Comparison of ENCODE assay signal across 9 cellular contexts in genomic region chr12:56078427-56078826, GRCh38. TPM values are rescaled to one million over a fixed set of nuclear protein-coding genes. Genes with fewer than 3 reads are reported as not detected.
DNase-seq lines count a peak whose midpoint lies in the region; ATAC-seq and TF ChIP-seq lines count a peak whose summit lies in the region.
"Had no signal": no experiment of that assay in that cellular context is flagged by ENCODE, and none has a peak within 500 bp of the region (broad histone marks: within the 10 kb centered on the region; RNA-seq: fewer than 3 reads in every experiment).

No MANE protein-coding gene starts in this region.

- no peaks in the 10 kb centered on the region for H3K9me3 ChIP-seq in naive thymus-derived CD4-positive, alpha-beta T cell (ENCODE audit: control insufficient read depth in 2 of 3, low read length in 3 of 3)

- no peak for TF ChIP-seq CTCF in chondrocyte (IDR thresholded peaks at IDR 0.05)

- H3K4me3 Mint-ChIP-seq in stimulated activated naive CD8-positive, alpha-beta T cell treated with anti-CD3 and anti-CD28 coated beads, Interleukin-15, Interleukin-2, amounts not matched to agents 100 ng/mL and 50 ng/mL, for 24 hours: peak overlapping the region; percentile 45
- H3K4me3 Mint-ChIP-seq in chondrocyte (ENCODE audit: unreplicated experiment): peak overlapping the region; percentile 77
- H3K4me3 Mint-ChIP-seq in naive thymus-derived CD4-positive, alpha-beta T cell: peak overlapping the region; percentile 56 to 91 (median 86)

- no peaks in the 10 kb centered on the region for H3K36me3 Mint-ChIP-seq in stimulated activated naive CD8-positive, alpha-beta T cell treated with anti-CD3 and anti-CD28 coated beads, Interleukin-15, Interleukin-2, amounts not matched to agents 100 ng/mL and 50 ng/mL, for 24 hours (ENCODE audit: low read depth)
- no peaks in the 10 kb centered on the region for H3K36me3 Mint-ChIP-seq in chondrocyte (ENCODE audit: low read depth)
- H3K36me3 Mint-ChIP-seq in naive thymus-derived CD4-positive, alpha-beta T cell: no peaks in the 10 kb centered on the region

- no peak overlapping the region for H3K27ac ChIP-seq in naive thymus-derived CD4-positive, alpha-beta T cell (ENCODE audit: low read depth, low read length)

- no peaks in the 10 kb centered on the region for H3K36me3 ChIP-seq in naive thymus-derived CD4-positive, alpha-beta T cell (ENCODE audit: control insufficient read depth in 2 of 3, insufficient read depth in 3 of 3, low read length in 3 of 3)

- DNase-seq in stimulated activated naive CD8-positive, alpha-beta T cell treated with anti-CD3 and anti-CD28 coated beads, Interleukin-15, Interleukin-2, amounts not matched to agents 100 U/mL and 50 U/mL, for 24 hours: no peak
- DNase-seq in chondrocyte (ENCODE audit: low spot score): no peak
- no peak for DNase-seq in naive thymus-derived CD4-positive, alpha-beta T cell
- no peak for DNase-seq in NCI-H69 (lab: John Stamatoyannopoulos, UW)
- DNase-seq in H4 (ENCODE audit: low spot score): no peak
- DNase-seq in SIG-M5 (lab: John Stamatoyannopoulos, UW): no peak
- DNase-seq in NCI-H524 (lab: John Stamatoyannopoulos, UW): no peak
- DNase-seq: NCI-H1436 treated with DMSO at 0.1 percent for 48 hours had no signal

- no peak overlapping the region for H3K27ac Mint-ChIP-seq in stimulated activated naive CD8-positive, alpha-beta T cell treated with anti-CD3 and anti-CD28 coated beads, Interleukin-15, Interleukin-2, amounts not matched to agents 100 ng/mL and 50 ng/mL, for 24 hours
- H3K27ac Mint-ChIP-seq in chondrocyte (ENCODE audit: unreplicated experiment): peak overlapping the region; percentile 70
- peak overlapping the region in 3 of 9 donors; percentile 1 to 73 (median 48) for H3K27ac Mint-ChIP-seq in naive thymus-derived CD4-positive, alpha-beta T cell

- CTCF ChIA-PET in naive thymus-derived CD4-positive, alpha-beta T cell (lab: Charles Lee): interaction anchor here (0.7 kb wide), 1 partner anchor 27 kb away, joined by 4 read pairs; no protein-coding TSS in a partner anchor

- ATAC-seq in stimulated activated naive CD8-positive, alpha-beta T cell treated with anti-CD3 and anti-CD28 coated beads, Interleukin-15, Interleukin-2, amounts not matched to agents 100 U/mL and 50 U/mL, for 24 hours: no peak
- no peak for ATAC-seq in naive thymus-derived CD4-positive, alpha-beta T cell

- H3K4me1 ChIP-seq in naive thymus-derived CD4-positive, alpha-beta T cell (ENCODE audit: control insufficient read depth in 2 of 2, insufficient read depth in 2 of 2, low read length in 2 of 2): peaks cover 5 to 10% of the 10 kb centered on the region in 2 donors

- peaks cover 4% of the 10 kb centered on the region for H3K27me3 Mint-ChIP-seq in stimulated activated naive CD8-positive, alpha-beta T cell treated with anti-CD3 and anti-CD28 coated beads, Interleukin-15, Interleukin-2, amounts not matched to agents 100 ng/mL and 50 ng/mL, for 24 hours
- peaks cover 3% of the 10 kb centered on the region for H3K27me3 Mint-ChIP-seq in chondrocyte (ENCODE audit: low read depth)
- H3K27me3 Mint-ChIP-seq in naive thymus-derived CD4-positive, alpha-beta T cell: peaks cover 0 to 48% (median 3%) of the 10 kb centered on the region in 5 donors

- H3K9me3 Mint-ChIP-seq in stimulated activated naive CD8-positive, alpha-beta T cell treated with anti-CD3 and anti-CD28 coated beads, Interleukin-15, Interleukin-2, amounts not matched to agents 100 ng/mL and 50 ng/mL, for 24 hours: no peaks in the 10 kb centered on the region
- H3K9me3 Mint-ChIP-seq in chondrocyte (ENCODE audit: low read depth): no peaks in the 10 kb centered on the region
- H3K9me3 Mint-ChIP-seq in naive thymus-derived CD4-positive, alpha-beta T cell: no peaks in the 10 kb centered on the region

- peaks cover 14% of the 10 kb centered on the region for H3K4me1 Mint-ChIP-seq in stimulated activated naive CD8-positive, alpha-beta T cell treated with anti-CD3 and anti-CD28 coated beads, Interleukin-15, Interleukin-2, amounts not matched to agents 100 ng/mL and 50 ng/mL, for 24 hours (ENCODE audit: low read depth)
- peaks cover 11% of the 10 kb centered on the region for H3K4me1 Mint-ChIP-seq in chondrocyte (ENCODE audit: low read depth)
- H3K4me1 Mint-ChIP-seq in naive thymus-derived CD4-positive, alpha-beta T cell: peaks cover 0 to 16% (median 10%) of the 10 kb centered on the region in 7 donors

- intact Hi-C loops in naive thymus-derived CD4-positive, alpha-beta T cell (cut with micrococcal nuclease): loop anchor here in 1 of 2 donors (2.0 kb wide), 1 partner anchor 32 kb away; no protein-coding TSS in a partner anchor

- no peaks in the 10 kb centered on the region for H3K27me3 ChIP-seq in naive thymus-derived CD4-positive, alpha-beta T cell (ENCODE audit: control insufficient read depth in 2 of 2, insufficient read depth in 2 of 2, low read length in 2 of 2)

- POLR2A ChIA-PET in naive thymus-derived CD4-positive, alpha-beta T cell (lab: Charles Lee): interaction anchor here (0.6 to 10.7 kb wide), 3 partner anchors 10 to 24 kb away, joined by 3 to 85 read pairs (median 4); partner anchors contain the start of gene PA2G4

- no peak overlapping the region for H3K4me3 ChIP-seq in naive thymus-derived CD4-positive, alpha-beta T cell (ENCODE audit: low read length)

RNA-seq across cellular contexts. Expression of gene ERBB3, which starts 1.5 kb away (rescaled TPM):
- 0.52 to 1.7 TPM (median 1.4 TPM) in 3 replicates for total RNA-seq in chondrocyte
- total RNA-seq in naive thymus-derived CD4-positive, alpha-beta T cell: 1 to 10 TPM; 1.0 to 6.4 (median 1.9) TPM
- polyA plus RNA-seq in naive thymus-derived CD4-positive, alpha-beta T cell: under 1 TPM; 0.22 to 0.51 TPM
- total RNA-seq in H4 (2014; rRNA removed; shearing (Covaris generic)): 0.31 and 0.45 TPM in 2 replicates

RNA-seq across cellular contexts. Expression of gene PA2G4, which starts 25.9 kb away (rescaled TPM):
- 59.8 to 87.1 TPM (median 65.1 TPM) in 3 replicates for total RNA-seq in chondrocyte
- 100 to 1,000 TPM in 3 of 5 experiments, 10 to 100 TPM in 2; 61.7 to 254 (median 109) TPM for total RNA-seq in naive thymus-derived CD4-positive, alpha-beta T cell
- polyA plus RNA-seq in naive thymus-derived CD4-positive, alpha-beta T cell: 100 to 1,000 TPM; 216 to 218 TPM
- 203 and 227 TPM in 2 replicates for total RNA-seq in H4 (2014; rRNA removed; shearing (Covaris generic))

RNA-seq across cellular contexts. Expression of gene RPS26, which starts 36.7 kb away (rescaled TPM):
- total RNA-seq in chondrocyte: 15.8 to 27.8 TPM (median 19.5 TPM) in 3 replicates
- 10 to 100 TPM; 40.8 to 64.5 (median 46.4) TPM for total RNA-seq in naive thymus-derived CD4-positive, alpha-beta T cell
- 100 to 1,000 TPM; 578 to 717 TPM for polyA plus RNA-seq in naive thymus-derived CD4-positive, alpha-beta T cell
- 1,414 and 1,870 TPM in 2 replicates for total RNA-seq in H4 (2014; rRNA removed; shearing (Covaris generic))

RNA-seq across cellular contexts. Expression of gene RPL41, which starts 38.0 kb away (rescaled TPM):
- 2,552 to 3,030 TPM (median 2,631 TPM) in 3 replicates for total RNA-seq in chondrocyte
- total RNA-seq in naive thymus-derived CD4-positive, alpha-beta T cell: 1,000 to 10,000 TPM; 3,787 to 6,048 (median 5,952) TPM
- polyA plus RNA-seq in naive thymus-derived CD4-positive, alpha-beta T cell: over 10,000 TPM in 1 of 2 donors, 1,000 to 10,000 TPM in 1; 6,745 to 10,251 TPM
- total RNA-seq in H4 (2014; rRNA removed; shearing (Covaris generic)): 3,847 and 4,326 TPM in 2 replicates

RNA-seq across cellular contexts. Expression of gene ZC3H10, which starts 39.6 kb away (rescaled TPM):
- total RNA-seq in chondrocyte: 5.0 to 11.2 TPM (median 8.0 TPM) in 3 replicates
- 10 to 100 TPM in 3 of 5 experiments, 1 to 10 TPM in 2; 7.8 to 16.3 (median 13.3) TPM for total RNA-seq in naive thymus-derived CD4-positive, alpha-beta T cell
- polyA plus RNA-seq in naive thymus-derived CD4-positive, alpha-beta T cell: 1 to 10 TPM; 2.4 to 4.1 TPM
- 1.9 and 2.4 TPM in 2 replicates for total RNA-seq in H4 (2014; rRNA removed; shearing (Covaris generic))

Comparison
In these comparisons a context has a peak if more than half of its experiments do, and no peak if none do; other contexts are left out.
1. RNA of gene RPS26, which starts 36.7 kb away (total RNA-seq): 1,414 to 1,870 TPM in H4; 40.8 to 64.5 TPM in naive thymus-derived CD4-positive, alpha-beta T cell and 15.8 to 27.8 TPM in chondrocyte; every median in the first group is over 10 times any median in the second.
2. Peak in every context shown above with its lines, with median percentiles within 50 percentile points of each other: H3K4me3 Mint-ChIP-seq.